Comparison of ENCODE assay signal across 26 cellular contexts in the genomic region with DNA sequence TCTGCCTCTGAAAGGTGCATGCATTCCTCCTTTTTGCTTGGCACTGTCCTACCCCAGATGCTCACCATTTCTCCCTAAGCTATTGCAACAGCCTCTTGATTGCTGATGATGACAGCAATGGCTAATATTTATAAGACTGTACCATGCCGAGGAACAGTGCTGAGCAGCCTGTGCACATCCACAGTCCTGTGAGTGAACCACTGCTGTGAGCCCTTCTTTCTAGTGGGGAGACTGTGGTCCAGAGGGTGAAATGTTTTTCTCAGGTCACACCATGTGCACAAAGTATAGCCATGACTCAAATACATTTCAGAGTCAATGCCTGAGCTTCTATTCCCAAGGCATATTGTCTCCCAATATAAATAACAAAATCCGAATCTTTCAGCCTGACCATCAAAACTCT.
"Had no signal": no experiment of that assay in that cellular context is flagged by ENCODE, and none has a peak within 500 bp of the region (broad histone marks: within the 10 kb centered on the region; RNA-seq: fewer than 3 reads in every experiment).

No MANE protein-coding gene starts in this region.

- DNase-seq: activated CD4-positive, alpha-beta T cell treated with anti-CD3 and anti-CD28 coated beads for 48 hours; activated CD4-positive, alpha-beta T cell treated with anti-CD3 and anti-CD28 coated beads, Interleukin-2, amount 50 U/mL, for 4 hours; activated CD4-positive, CD25-positive, alpha-beta regulatory T cell treated with anti-CD3 and anti-CD28 coated beads, Interleukin-2, amount 50 U/mL, for 72 hours; activated CD8-positive, alpha-beta memory T cell treated with anti-CD3 and anti-CD28 coated beads, Interleukin-2, amount 10 ng/mL, durations not matched to agents 7 days and 5 days; activated gamma-delta T cell; activated naive CD4-positive, alpha-beta T cell treated with anti-CD3 and anti-CD28 coated beads, Interleukin-2, amount 10 ng/mL, durations not matched to agents 7 days and 5 days; activated naive CD8-positive, alpha-beta T cell treated with anti-CD3 and anti-CD28 coated beads for 36 hours; activated T-cell treated with anti-CD3 and anti-CD28 coated beads, Interleukin-2, amount 50 U/mL, for 4 hours; caudate nucleus; MM.1S; NCI-H1048; NCI-H1417; NCI-H1930; NCI-H2107; NCI-H2171 treated with DMSO at 0.1 percent for 48 hours; NCI-H226; NCI-H526; NCI-H82; NK-92 treated with Interleukin-12 subunit alpha and Interleukin-12 subunit beta, amount 100 ng/mL, for 24 hours; OCI-M1; Peyer's patch; Right ventricle myocardium superior; SJCRH30 had no signal

- H3K4me3 ChIP-seq: breast epithelium, Peyer's patch, SJCRH30 had no signal

- H3K36me3 ChIP-seq: breast epithelium, Peyer's patch, SJCRH30 had no signal

- ATAC-seq: activated CD8-positive, alpha-beta memory T cell treated with anti-CD3 and anti-CD28 coated beads, Interleukin-2, amount 10 ng/mL, durations not matched to agents 7 days and 5 days; activated T-cell treated with anti-CD3 and anti-CD28 coated beads, Interleukin-2, amount 50 U/mL, for 4 hours; WTC11 had no signal

- H3K4me1 ChIP-seq: breast epithelium, Peyer's patch had no signal

- H3K9me3 ChIP-seq: breast epithelium, Peyer's patch, SJCRH30 had no signal

- H3K27me3 ChIP-seq: breast epithelium, Peyer's patch, SJCRH30 had no signal

- H3K27ac ChIP-seq: breast epithelium, Peyer's patch, RWPE1 had no signal
